Comparison of ENCODE assay signal across 1 cellular context in the genomic region with DNA sequence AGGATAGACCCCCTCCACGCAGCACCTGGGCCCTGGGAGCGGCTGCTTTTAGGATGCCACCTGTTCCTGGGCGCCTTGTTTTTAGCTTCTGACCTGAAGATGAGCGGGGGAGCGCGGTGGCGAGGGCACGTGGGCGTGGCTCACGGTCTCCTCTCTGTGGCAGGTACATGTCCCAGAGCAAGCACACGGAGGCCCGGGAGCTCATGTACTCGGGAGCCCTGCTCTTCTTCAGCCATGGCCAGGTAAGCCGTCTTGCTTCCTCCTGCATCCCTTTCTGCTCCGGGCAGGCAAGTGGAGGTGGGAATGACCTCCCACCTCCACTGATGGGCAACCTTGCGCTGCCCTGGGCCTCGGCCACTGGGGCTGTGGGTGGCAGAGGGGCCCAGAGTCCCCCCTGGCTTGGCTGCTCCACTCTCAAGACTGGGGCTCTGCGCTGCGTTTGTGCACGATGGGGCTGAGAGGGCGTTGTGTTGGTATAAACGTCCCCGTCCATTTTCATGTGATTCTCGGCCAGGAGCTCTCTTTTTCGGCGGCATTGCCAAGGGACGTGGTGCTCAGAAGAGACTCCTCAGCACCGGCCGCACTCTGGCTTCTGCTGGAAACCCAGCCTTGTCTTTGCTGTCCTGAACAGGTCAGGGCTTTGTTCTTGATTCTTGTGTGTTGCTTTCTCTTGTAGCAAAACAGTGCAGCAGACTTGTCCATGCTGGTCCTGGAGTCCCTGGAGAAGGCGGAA.
TF ChIP-seq lines count a peak whose summit lies in the region.

No MANE protein-coding gene starts in this region.

TF ChIP-seq in HepG2, 621 proteins besides CTCF, POLR2A, EP300 and RAD21:
- TF ChIP-seq REL (CRISPR knock-in tag; conservative IDR thresholded peaks at IDR 0.05) (no peak), AGO2 (optimal IDR thresholded peaks at IDR 0.05; ENCODE audit: low read depth, low read length) (peak; percentile 7)
